In the genomic region with DNA sequence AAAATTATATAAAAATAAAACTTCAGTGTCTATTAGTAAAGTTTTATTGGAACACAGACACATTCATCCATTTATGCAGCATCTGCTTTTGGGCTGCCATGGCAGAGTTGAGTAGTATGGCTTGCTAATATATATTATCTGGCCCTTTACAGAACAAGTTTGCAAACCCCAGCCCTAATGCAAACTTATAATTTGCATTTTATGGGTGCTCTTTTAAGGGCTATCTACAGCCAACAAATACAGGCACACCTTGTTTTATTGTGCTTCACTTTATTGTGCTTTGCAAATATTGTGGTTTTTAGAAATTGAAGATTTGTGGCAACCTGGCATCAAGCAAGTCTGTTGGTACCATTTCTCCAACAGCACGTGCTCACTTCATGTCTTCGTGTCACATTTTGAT, we compare ENCODE assay signal across 33 cellular contexts. TPM values are rescaled to one million over a fixed set of nuclear protein-coding genes. Genes with fewer than 3 reads are reported as not detected.
"Had no signal": no experiment of that assay in that cellular context is flagged by ENCODE, and none has a peak within 500 bp of the region (broad histone marks: within the 10 kb centered on the region; RNA-seq: fewer than 3 reads in every experiment).

No MANE protein-coding gene starts in this region.

- ATAC-seq: activated CD4-positive, alpha-beta T cell treated with anti-CD3 and anti-CD28 coated beads for 36 hours; activated CD8-positive, alpha-beta T cell treated with anti-CD3 and anti-CD28 coated beads, Interleukin-2, amount 10 ng/mL, durations not matched to agents 7 days and 5 days; activated T-cell treated with anti-CD3 and anti-CD28 coated beads, Interleukin-2, amount 50 U/mL, for 72 hours; effector memory CD8-positive, alpha-beta T cell; foreskin keratinocyte; gastrocnemius medialis; heart left ventricle; T-helper 17 cell had no signal

- H3K36me3 ChIP-seq: brain microvascular endothelial cell, esophagus muscularis mucosa, gastrocnemius medialis, heart left ventricle had no signal

- H3K9me3 ChIP-seq: gastrocnemius medialis had no signal

- H3K27ac ChIP-seq: brain microvascular endothelial cell, esophagus muscularis mucosa, foreskin keratinocyte, gastrocnemius medialis, heart left ventricle had no signal

- DNase-seq: activated CD4-positive, alpha-beta memory T cell treated with anti-CD3 and anti-CD28 coated beads for 36 hours; activated CD4-positive, alpha-beta T cell treated with anti-CD3 and anti-CD28 coated beads for 36 hours; activated CD4-positive, alpha-beta T cell treated with anti-CD3 and anti-CD28 coated beads, Interleukin-2, amount 10 ng/mL, durations not matched to agents 24 days and 14 days; activated CD4-positive, CD25-positive, alpha-beta regulatory T cell; activated CD4-positive, CD25-positive, alpha-beta regulatory T cell treated with anti-CD3 and anti-CD28 coated beads, Interleukin-2, amount 50 U/mL, for 72 hours; activated CD8-positive, alpha-beta memory T cell treated with anti-CD3 and anti-CD28 coated beads, Interleukin-2, amount 50 U/mL, for 48 hours; activated CD8-positive, alpha-beta T cell treated with anti-CD3 and anti-CD28 coated beads, Interleukin-2, amount 10 ng/mL, durations not matched to agents 7 days and 5 days; activated gamma-delta T cell; activated naive CD4-positive, alpha-beta T cell; activated naive CD4-positive, alpha-beta T cell treated with anti-CD3 and anti-CD28 coated beads, Interleukin-2, amount 10 ng/mL, durations not matched to agents 7 days and 5 days; activated T-cell treated with anti-CD3 and anti-CD28 coated beads for 4 hours; activated T-cell treated with anti-CD3 and anti-CD28 coated beads, Interleukin-2, amount 50 U/mL, for 24 hours; activated T-cell treated with anti-CD3 and anti-CD28 coated beads, Interleukin-2, amount 50 U/mL, for 72 hours; amniotic stem cell; anterior cingulate cortex; brain microvascular endothelial cell; caudate nucleus; cortex of kidney; dermis blood vessel endothelial cell; effector CD4-positive, alpha-beta T cell; effector memory CD8-positive, alpha-beta T cell; erythroblast; foreskin keratinocyte; gastrocnemius medialis; glutamatergic neuron; heart left ventricle; T-helper 1 cell; T-helper 17 cell; T1000 had no signal

- H3K27me3 ChIP-seq: brain microvascular endothelial cell, esophagus muscularis mucosa, foreskin keratinocyte, gastrocnemius medialis had no signal

- H3K4me3 ChIP-seq: esophagus muscularis mucosa, gastrocnemius medialis, heart left ventricle had no signal

- FAIRE-seq: astrocyte, colon had no signal

- H3K4me1 ChIP-seq: esophagus muscularis mucosa, foreskin keratinocyte, gastrocnemius medialis, heart left ventricle had no signal

RNA-seq across cellular contexts. Expression of gene DLX2, which starts 35.2 kb away (rescaled TPM):
- total RNA-seq: activated CD4-positive, alpha-beta memory T cell treated with anti-CD3 and anti-CD28 coated beads for 36 hours; activated CD4-positive, alpha-beta T cell treated with anti-CD3 and anti-CD28 coated beads for 36 hours; activated CD8-positive, alpha-beta memory T cell treated with anti-CD3 and anti-CD28 coated beads for 36 hours; activated CD8-positive, alpha-beta T cell treated with anti-CD3 and anti-CD28 coated beads, Interleukin-2, amount 10 ng/mL, durations not matched to agents 7 days and 5 days; dermis blood vessel endothelial cell; esophagus muscularis mucosa; gastrocnemius medialis; heart left ventricle; T-helper 17 cell had no signal
- polyA plus RNA-seq: heart left ventricle had no signal

RNA-seq across cellular contexts. Expression of gene DLX1, which starts 52.6 kb away (rescaled TPM):
- total RNA-seq: activated CD4-positive, alpha-beta memory T cell treated with anti-CD3 and anti-CD28 coated beads for 36 hours; activated CD4-positive, alpha-beta T cell treated with anti-CD3 and anti-CD28 coated beads for 36 hours; activated CD4-positive, alpha-beta T cell treated with anti-CD3 and anti-CD28 coated beads, Interleukin-2, amount 10 ng/mL, durations not matched to agents 24 days and 14 days; activated CD8-positive, alpha-beta memory T cell treated with anti-CD3 and anti-CD28 coated beads for 36 hours; activated CD8-positive, alpha-beta T cell treated with anti-CD3 and anti-CD28 coated beads, Interleukin-2, amount 10 ng/mL, durations not matched to agents 7 days and 5 days; dermis blood vessel endothelial cell; T-helper 17 cell had no signal
